15 cellular contexts compared by ENCODE assay signal in the genomic region with DNA sequence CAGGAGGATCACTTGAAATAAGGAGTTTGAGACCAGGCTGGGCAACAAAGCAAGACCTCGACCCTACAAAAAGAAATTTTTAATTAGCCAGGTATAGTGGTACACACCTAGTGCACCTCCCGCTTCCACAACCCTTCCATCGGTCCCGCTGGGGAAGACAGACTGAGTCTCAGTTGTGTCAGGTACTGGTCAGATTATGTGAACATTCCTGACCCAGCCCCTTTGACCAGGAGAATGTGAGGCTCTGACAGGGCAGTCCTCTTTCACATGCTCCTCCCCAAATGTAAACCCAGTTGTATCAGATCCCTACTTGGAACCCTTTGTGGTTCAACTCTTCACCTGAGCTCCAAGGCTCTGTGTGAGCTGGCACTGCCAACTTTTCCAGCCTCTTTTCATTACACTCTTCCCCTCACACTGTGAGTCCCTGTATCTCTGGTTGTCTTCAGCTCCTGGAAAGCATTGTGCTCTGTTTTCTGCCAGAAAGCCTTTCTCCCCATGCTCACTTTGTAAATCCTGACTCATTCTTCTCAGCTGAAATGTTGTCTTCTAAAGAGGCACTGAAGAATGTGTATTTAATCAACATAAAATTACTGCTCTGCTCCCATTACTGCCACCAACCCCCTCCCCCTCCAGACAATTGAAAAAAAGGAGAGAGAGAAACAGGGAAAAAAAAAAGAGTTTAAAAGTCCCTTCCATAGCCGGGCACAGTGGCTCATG. TPM values are rescaled to one million over a fixed set of nuclear protein-coding genes. Genes with fewer than 3 reads are reported as not detected.
DNase-seq lines count a peak whose midpoint lies in the region; ATAC-seq and TF ChIP-seq lines count a peak whose summit lies in the region.
"Had no signal": no experiment of that assay in that cellular context is flagged by ENCODE, and none has a peak within 500 bp of the region (broad histone marks: within the 10 kb centered on the region; RNA-seq: fewer than 3 reads in every experiment).

No MANE protein-coding gene starts in this region.

- ATAC-seq in stimulated activated naive CD8-positive, alpha-beta T cell treated with anti-CD3 and anti-CD28 coated beads, Interleukin-15, Interleukin-2, amounts not matched to agents 100 U/mL and 50 U/mL, for 24 hours: no peak
- ATAC-seq in activated CD8-positive, alpha-beta T cell treated with anti-CD3 and anti-CD28 coated beads for 36 hours: no peak
- ATAC-seq in memory B cell (ENCODE audit: low read depth) (no peak), GM21737 (IDR thresholded peaks at IDR 0.05; ENCODE audit: unreplicated experiment) (no peak)
- ATAC-seq: right cardiac atrium had no signal

- POLR2A ChIA-PET in activated CD8-positive, alpha-beta T cell treated with anti-CD3 and anti-CD28 coated beads for 36 hours (lab: Charles Lee): no interaction called here

- H3K4me1 Mint-ChIP-seq in stimulated activated naive CD8-positive, alpha-beta T cell treated with anti-CD3 and anti-CD28 coated beads, Interleukin-15, Interleukin-2, amounts not matched to agents 100 ng/mL and 50 ng/mL, for 24 hours (ENCODE audit: low read depth): peaks cover 34% of the 10 kb centered on the region
- H3K4me1 Mint-ChIP-seq in activated CD8-positive, alpha-beta T cell treated with anti-CD3 and anti-CD28 coated beads for 36 hours (ENCODE audit: low read depth): peaks cover 16% of the 10 kb centered on the region
- H3K4me1 Mint-ChIP-seq in memory B cell: peaks cover 4% of the 10 kb centered on the region
- peaks cover 13% of the 10 kb centered on the region for H3K4me1 Mint-ChIP-seq in type B pancreatic cell (ENCODE audit: unreplicated experiment)

- peak overlapping the region; percentile 45 for H3K4me3 Mint-ChIP-seq in stimulated activated naive CD8-positive, alpha-beta T cell treated with anti-CD3 and anti-CD28 coated beads, Interleukin-15, Interleukin-2, amounts not matched to agents 100 ng/mL and 50 ng/mL, for 24 hours
- peak overlapping the region; percentile 46 for H3K4me3 Mint-ChIP-seq in activated CD8-positive, alpha-beta T cell treated with anti-CD3 and anti-CD28 coated beads for 36 hours
- H3K4me3 Mint-ChIP-seq in memory B cell (peak overlapping the region; percentile 41), type B pancreatic cell (peak overlapping the region; percentile 69)

- intact Hi-C loops in activated CD8-positive, alpha-beta T cell treated with anti-CD3 and anti-CD28 coated beads for 36 hours (cut with micrococcal nuclease): no loop called here

- no peak for TF ChIP-seq CTCF in activated CD8-positive, alpha-beta T cell treated with anti-CD3 and anti-CD28 coated beads for 36 hours (IDR thresholded peaks at IDR 0.05)
- no peak for TF ChIP-seq CTCF in type B pancreatic cell (conservative IDR thresholded peaks at IDR 0.05)

- DNase-seq in stimulated activated naive CD8-positive, alpha-beta T cell treated with anti-CD3 and anti-CD28 coated beads, Interleukin-15, Interleukin-2, amounts not matched to agents 100 U/mL and 50 U/mL, for 24 hours: no peak
- no peak for DNase-seq in activated CD8-positive, alpha-beta T cell treated with anti-CD3 and anti-CD28 coated beads for 36 hours
- DNase-seq in memory B cell (ENCODE audit: low spot score in 2 of 2) (no peak), type B pancreatic cell (ENCODE audit: extremely low spot score, unreplicated experiment) (no peak), SKM-1 treated with dmso at 0.1 percent for 144 hours (lab: John Stamatoyannopoulos, UW; ENCODE audit: unreplicated experiment) (no peak), NCI-H2081 (lab: John Stamatoyannopoulos, UW) (no peak)
- DNase-seq: BE2C; NCI-H1417; NCI-H510A treated with DMSO at 0.1 percent for 48 hours; RPMI8226; stimulated activated CD4-positive, alpha-beta T cell treated with anti-CD3 and anti-CD28 coated beads, Interleukin-4, amount 100 ng/mL, for 24 hours; stimulated activated naive CD4-positive, alpha-beta T cell treated with Interleukin-2 at 50 U/mL for 16 hours had no signal

- H3K27ac Mint-ChIP-seq in stimulated activated naive CD8-positive, alpha-beta T cell treated with anti-CD3 and anti-CD28 coated beads, Interleukin-15, Interleukin-2, amounts not matched to agents 100 ng/mL and 50 ng/mL, for 24 hours: peak overlapping the region; percentile 38
- peak overlapping the region; percentile 52 for H3K27ac Mint-ChIP-seq in activated CD8-positive, alpha-beta T cell treated with anti-CD3 and anti-CD28 coated beads for 36 hours
- H3K27ac Mint-ChIP-seq in memory B cell: peak overlapping the region; percentile 64
- H3K27ac Mint-ChIP-seq in type B pancreatic cell: peak overlapping the region; percentile 57

- CTCF ChIA-PET in activated CD8-positive, alpha-beta T cell treated with anti-CD3 and anti-CD28 coated beads for 36 hours (lab: Charles Lee): no interaction called here

- H3K27me3 Mint-ChIP-seq in stimulated activated naive CD8-positive, alpha-beta T cell treated with anti-CD3 and anti-CD28 coated beads, Interleukin-15, Interleukin-2, amounts not matched to agents 100 ng/mL and 50 ng/mL, for 24 hours: peaks cover 4% of the 10 kb centered on the region
- H3K27me3 Mint-ChIP-seq in activated CD8-positive, alpha-beta T cell treated with anti-CD3 and anti-CD28 coated beads for 36 hours: no peaks in the 10 kb centered on the region
- H3K27me3 Mint-ChIP-seq in memory B cell: no peaks in the 10 kb centered on the region
- H3K27me3 Mint-ChIP-seq in type B pancreatic cell: peaks cover 5% of the 10 kb centered on the region

- H3K36me3 Mint-ChIP-seq in stimulated activated naive CD8-positive, alpha-beta T cell treated with anti-CD3 and anti-CD28 coated beads, Interleukin-15, Interleukin-2, amounts not matched to agents 100 ng/mL and 50 ng/mL, for 24 hours (ENCODE audit: low read depth): peaks cover 12% of the 10 kb centered on the region
- H3K36me3 Mint-ChIP-seq in activated CD8-positive, alpha-beta T cell treated with anti-CD3 and anti-CD28 coated beads for 36 hours (ENCODE audit: low read depth): peaks cover 11% of the 10 kb centered on the region
- H3K36me3 Mint-ChIP-seq in memory B cell (peaks cover 2% of the 10 kb centered on the region), type B pancreatic cell (peaks cover 3% of the 10 kb centered on the region)

- no peaks in the 10 kb centered on the region for H3K9me3 Mint-ChIP-seq in stimulated activated naive CD8-positive, alpha-beta T cell treated with anti-CD3 and anti-CD28 coated beads, Interleukin-15, Interleukin-2, amounts not matched to agents 100 ng/mL and 50 ng/mL, for 24 hours
- H3K9me3 Mint-ChIP-seq in activated CD8-positive, alpha-beta T cell treated with anti-CD3 and anti-CD28 coated beads for 36 hours: peaks cover 5% of the 10 kb centered on the region
- H3K9me3 Mint-ChIP-seq in memory B cell (peaks cover 2% of the 10 kb centered on the region), type B pancreatic cell (no peaks in the 10 kb centered on the region)

RNA-seq across cellular contexts. Expression of gene TTLL12, which starts 2.1 kb away (rescaled TPM):
- total RNA-seq in activated CD8-positive, alpha-beta T cell treated with anti-CD3 and anti-CD28 coated beads for 36 hours: 10 to 100 TPM; 83.5 to 86.0 TPM
- total RNA-seq in type B pancreatic cell (ENCODE audit: low replicate concordance): 57.3 and 98.5 TPM in 2 replicates

RNA-seq across cellular contexts. Expression of gene TSPO, which starts 37.6 kb away (rescaled TPM):
- 100 to 1,000 TPM in 1 of 2 experiments, 10 to 100 TPM in 1; 94.8 to 103 TPM for total RNA-seq in activated CD8-positive, alpha-beta T cell treated with anti-CD3 and anti-CD28 coated beads for 36 hours
- total RNA-seq in type B pancreatic cell (ENCODE audit: low replicate concordance): 16.9 and 30.9 TPM in 2 replicates

RNA-seq across cellular contexts. Expression of gene MCAT, which starts 45.8 kb away (rescaled TPM):
- total RNA-seq in activated CD8-positive, alpha-beta T cell treated with anti-CD3 and anti-CD28 coated beads for 36 hours: 10 to 100 TPM; 14.8 to 15.0 TPM
- 24.0 and 27.0 TPM in 2 replicates for total RNA-seq in type B pancreatic cell (ENCODE audit: low replicate concordance)
